ENCODE assay signal across 1 cellular context in genomic region chr14:99598774-99599173, GRCh38.
TF ChIP-seq lines count a peak whose summit lies in the region.

No MANE protein-coding gene starts in this region.

TF ChIP-seq in GM23338, 12 proteins besides CTCF, POLR2A, EP300 and RAD21 (continued from another document):
- TF ChIP-seq REST (IDR thresholded peaks at IDR 0.05; ENCODE audit: unreplicated experiment) (no peak), JUNB (IDR thresholded peaks at IDR 0.05; ENCODE audit: unreplicated experiment) (no peak), EZH2 (IDR thresholded peaks at IDR 0.05; ENCODE audit: low read depth, unreplicated experiment) (no peak), ZNF331 (CRISPR knock-in tag; IDR thresholded peaks at IDR 0.05; ENCODE audit: low read depth) (no peak), CREB1 (CRISPR knock-in tag; IDR thresholded peaks at IDR 0.05; ENCODE audit: low read depth) (no peak), ETS1 (IDR thresholded peaks at IDR 0.05) (no peak), ZNF114 (CRISPR knock-in tag; IDR thresholded peaks at IDR 0.05) (no peak)
